1 cellular context compared by ENCODE assay signal in genomic region chrX:139158256-139158655, GRCh38.
TF ChIP-seq lines count a peak whose summit lies in the region.

No MANE protein-coding gene starts in this region.

TF ChIP-seq in GM23338, 12 proteins besides CTCF, POLR2A, EP300 and RAD21 (continued from another document):
- TF ChIP-seq STAT1 (IDR thresholded peaks at IDR 0.05; ENCODE audit: unreplicated experiment) (no peak), CREB1 (CRISPR knock-in tag; IDR thresholded peaks at IDR 0.05; ENCODE audit: low read depth) (no peak), ZNF114 (CRISPR knock-in tag; IDR thresholded peaks at IDR 0.05) (no peak)
